In genomic region chr18:4040391-4041172, GRCh38 we compare ENCODE assay signal across 17 cellular contexts.
DNase-seq lines count a peak whose midpoint lies in the region; ATAC-seq and TF ChIP-seq lines count a peak whose summit lies in the region.
"Had no signal": no experiment of that assay in that cellular context is flagged by ENCODE, and none has a peak within 500 bp of the region (broad histone marks: within the 10 kb centered on the region; RNA-seq: fewer than 3 reads in every experiment).

No MANE protein-coding gene starts in this region.

- H3K9me3 ChIP-seq in hepatocyte (ENCODE audit: low read depth), result no peaks in the 10 kb centered on the region
- H3K9me3 ChIP-seq in testis, result no peaks in the 10 kb centered on the region
- H3K9me3 ChIP-seq: SK-N-SH had no signal

- no peaks in the 10 kb centered on the region for H4K20me1 ChIP-seq in hepatocyte (ENCODE audit: insufficient read depth, poor library complexity, severe bottlenecking)

- no peaks in the 10 kb centered on the region for H3K9me2 ChIP-seq in hepatocyte (replicated peaks; ENCODE audit: insufficient read depth)
- H3K9me2 ChIP-seq: SK-N-SH had no signal

- H3K27me3 ChIP-seq in hepatocyte (no peaks in the 10 kb centered on the region), testis (no peaks in the 10 kb centered on the region)

- H2AFZ ChIP-seq in hepatocyte, result no peak overlapping the region

- peaks cover 9% of the 10 kb centered on the region for H3K4me1 ChIP-seq in hepatocyte (ENCODE audit: insufficient read depth)
- H3K4me1 ChIP-seq in testis, result no peaks in the 10 kb centered on the region

- no peaks in the 10 kb centered on the region for H3K36me3 ChIP-seq in hepatocyte (replicated peaks; ENCODE audit: insufficient read depth, low read depth)
- H3K36me3 ChIP-seq in testis (ENCODE audit: low read depth, missing control alignments), result no peaks in the 10 kb centered on the region

- H3K79me2 ChIP-seq in hepatocyte, result no peaks in the 10 kb centered on the region

- peak overlapping the region; percentile 36 for H3K27ac ChIP-seq in hepatocyte
- H3K27ac ChIP-seq in testis, result no peak overlapping the region
- H3K27ac ChIP-seq: 22Rv1, KMS-11 had no signal

- ATAC-seq in GM19463 (IDR thresholded peaks at IDR 0.05; ENCODE audit: unreplicated experiment) (peak; percentile 47), GM21619 (IDR thresholded peaks at IDR 0.05; ENCODE audit: unreplicated experiment) (no peak), GM21528 (IDR thresholded peaks at IDR 0.05; ENCODE audit: low FRiP score, unreplicated experiment) (no peak)

- DNase-seq in DMS 273 (lab: John Stamatoyannopoulos, UW; ENCODE audit: unreplicated experiment), result peak; percentile 23
- DNase-seq in DMS 273 treated with DMSO at 0.1 percent for 48 hours (lab: John Stamatoyannopoulos, UW), result no peak
- DNase-seq in NCI-H2171 treated with DMSO at 0.1 percent for 48 hours (lab: John Stamatoyannopoulos, UW), result peak; percentile 97
- DNase-seq in hepatocyte (ENCODE audit: low spot score), result no peak
- DNase-seq in testis, result no peak
- DNase-seq: CD8-positive, alpha-beta memory T cell; NCI-H1092; NCI-H1694 treated with DMSO at 0.1 percent for 48 hours; NCI-H510A treated with DMSO at 0.1 percent for 48 hours; SHP77; SK-N-SH; T-helper 1 cell had no signal

- 76% methylated on average over 7 of the region's 7 CpGs for WGBS in hepatocyte (ENCODE audit: low lambda C conversion rate, missing lambda C conversion rate)
- WGBS in testis, 2 donors, result 80 to 81% methylated on average over 7 of the region's 7 CpGs

- no peak overlapping the region for H3K4me3 ChIP-seq in hepatocyte
- no peak overlapping the region for H3K4me3 ChIP-seq in testis

- TF ChIP-seq POLR2A in testis (IDR thresholded peaks at IDR 0.05), result no peak

- no peak overlapping the region for H3K4me2 ChIP-seq in hepatocyte
- H3K4me2 ChIP-seq: KMS-11, SK-N-SH had no signal

- TF ChIP-seq CTCF in hepatocyte (IDR thresholded peaks at IDR 0.05; ENCODE audit: poor library complexity), result no peak
- no peak for TF ChIP-seq CTCF in testis (IDR thresholded peaks at IDR 0.05)

- intact Hi-C loops in testis (cut with DNase I; ENCODE audit: low total_unique reads), result no loop called here

Comparison
In these comparisons a context has a peak if more than half of its experiments do, and no peak if none do; other contexts are left out.
1. DNase-seq: peak in DMS 273 (single experiment) and NCI-H2171 treated with DMSO at 0.1 percent for 48 hours (single experiment); none in DMS 273 treated with DMSO at 0.1 percent for 48 hours (single experiment), hepatocyte (single experiment) and testis (single experiment).